ENCODE assay signal across 8 cellular contexts in genomic region chr3:39180183-39180545, GRCh38. TPM values are rescaled to one million over a fixed set of nuclear protein-coding genes. Genes with fewer than 3 reads are reported as not detected.
DNase-seq lines count a peak whose midpoint lies in the region; ATAC-seq and TF ChIP-seq lines count a peak whose summit lies in the region.

No MANE protein-coding gene starts in this region.

- TF ChIP-seq POLR2A in gastroesophageal sphincter (IDR thresholded peaks at IDR 0.05), result no peak

- no peak for DNase-seq in H7
- no peak for DNase-seq in HuH-7.5 (ENCODE audit: low spot score)
- DNase-seq in anterior cingulate cortex (lab: John Stamatoyannopoulos, UW), result no peak

- no peak for TF ChIP-seq CTCF in WI38 (IDR thresholded peaks at IDR 0.05; ENCODE audit: low read depth, low read length)
- TF ChIP-seq CTCF in gastroesophageal sphincter (IDR thresholded peaks at IDR 0.05), result no peak

- no peaks in the 10 kb centered on the region for H3K9me3 ChIP-seq in gastroesophageal sphincter

- 67 to 100% methylated on average over 1 to 3 of the region's 3 CpGs for WGBS in gastroesophageal sphincter (ENCODE audit: low coverage in 1 of 2), 2 donors

- H3K27ac ChIP-seq in gastroesophageal sphincter (peak overlapping the region; percentile 68 to 96 (median 90)), skin epidermis (peak overlapping the region in 13 of 21 experiments; percentile 2 to 93 (median 56))

- H3K4me1 ChIP-seq in gastroesophageal sphincter, result peaks cover 2 to 75% (median 33%) of the 10 kb centered on the region in 3 donors

- H3K4me3 ChIP-seq in H7 (ENCODE audit: insufficient read depth, low read depth, low read length), result peak overlapping the region; percentile 49; the same call in 1 of the 2 replicates
- H3K4me3 ChIP-seq in WI38 (ENCODE audit: low read depth, low read length), result peak overlapping the region; percentile 54
- peak overlapping the region in 1 of 2 donors; percentile 45 for H3K4me3 ChIP-seq in gastroesophageal sphincter
- H3K4me3 ChIP-seq in skin epidermis, result peak overlapping the region in 6 of 7 experiments; percentile 18 to 38 (median 28)

- TF ChIP-seq EP300 in gastroesophageal sphincter (IDR thresholded peaks at IDR 0.05), result no peak

- H3K27me3 ChIP-seq in H7 (ENCODE audit: control insufficient read depth, insufficient read depth, low read length), result peaks cover 8% of the 10 kb centered on the region
- H3K27me3 ChIP-seq in gastroesophageal sphincter, result no peaks in the 10 kb centered on the region

- H3K36me3 ChIP-seq in H7 (replicated peaks; ENCODE audit: control insufficient read depth, insufficient read depth, low read length), result no peaks in the 10 kb centered on the region
- no peaks in the 10 kb centered on the region for H3K36me3 ChIP-seq in gastroesophageal sphincter

- ATAC-seq in gastroesophageal sphincter (no peak), GM18517 (IDR thresholded peaks at IDR 0.05; ENCODE audit: unreplicated experiment) (no peak), GM19397 (IDR thresholded peaks at IDR 0.05; ENCODE audit: unreplicated experiment) (no peak)

RNA-seq across cellular contexts. Expression of gene XIRP1, which starts 12.2 kb away (rescaled TPM):
- total RNA-seq in H7 (2014; rRNA removed; shearing (Covaris generic)), result not detected in 2 replicates
- total RNA-seq in gastroesophageal sphincter, result under 1 TPM in 1 of 4 donors, not detected in 3; 0.40 TPM

RNA-seq across cellular contexts. Expression of gene CSRNP1, which starts 26.8 kb away (rescaled TPM):
- 13.4 and 16.5 TPM in 2 replicates for total RNA-seq in H7 (2014; rRNA removed; shearing (Covaris generic))
- total RNA-seq in gastroesophageal sphincter, result 10 to 100 TPM; 30.4 to 59.0 (median 40.8) TPM
